ENCODE assay signal across 23 cellular contexts in the genomic region with DNA sequence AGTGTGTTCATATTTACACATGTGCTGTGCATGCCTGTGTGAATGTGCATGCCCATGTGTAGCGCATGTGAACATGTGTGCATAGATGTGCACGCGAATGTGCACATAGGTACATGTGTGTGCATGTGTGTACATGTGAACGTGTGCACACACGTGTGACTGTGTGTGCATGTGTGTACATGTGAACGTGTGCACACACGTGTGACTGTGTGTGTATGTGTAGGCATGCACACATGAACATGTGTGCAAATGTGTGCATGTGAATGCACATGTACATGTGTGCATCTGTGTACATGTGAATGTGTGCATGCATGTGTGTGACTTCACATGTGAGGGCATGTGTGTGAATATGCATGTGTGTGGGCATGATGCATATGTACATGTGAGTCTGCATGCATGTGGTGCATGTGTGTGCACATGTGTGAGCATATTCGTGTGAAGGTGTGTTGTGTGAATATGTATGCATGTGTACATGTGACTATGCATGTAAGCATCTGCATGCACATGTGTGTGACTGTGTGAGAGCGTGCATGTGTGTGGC.
DNase-seq lines count a peak whose midpoint lies in the region; ATAC-seq, FAIRE-seq and TF ChIP-seq lines count a peak whose summit lies in the region.
"Had no signal": no experiment of that assay in that cellular context is flagged by ENCODE, and none has a peak within 500 bp of the region (broad histone marks: within the 10 kb centered on the region; RNA-seq: fewer than 3 reads in every experiment).

No MANE protein-coding gene starts in this region.

- TF ChIP-seq EP300 in HepG2 (IDR thresholded peaks at IDR 0.05; ENCODE audit: low read depth in 2 of 2, low read length in 2 of 2) (no peak), HepG2 (CRISPR knock-in tag; IDR thresholded peaks at IDR 0.05; ENCODE audit: borderline replicate concordance) (no peak)

- H3K9me3 ChIP-seq in HepG2 (ENCODE audit: low read length) (no peaks in the 10 kb centered on the region), right lobe of liver (no peaks in the 10 kb centered on the region)
- H3K9me3 ChIP-seq: SK-N-SH had no signal

- TF ChIP-seq RAD21 in HepG2 (CRISPR knock-in tag; IDR thresholded peaks at IDR 0.05): no peak

- in situ Hi-C loops in HepG2 (cut with HindIII; ENCODE audit: extremely low pct_ligation_motif_present, low pct_unique_long_range_greater_than_20kb): no loop called here

- H2AFZ ChIP-seq in HepG2 (ENCODE audit: low read length): no peak overlapping the region

- FAIRE-seq in HepG2 (lab: Jason Lieb, UNC): no peak
- peak; percentile 98 for FAIRE-seq in bronchial epithelial cell (lab: Jason Lieb, UNC)
- FAIRE-seq: A204.1, H54 had no signal

- H3K4me1 ChIP-seq in HepG2 (ENCODE audit: insufficient read depth, low read length): 0 out of 2 replicates have a peak, but pooled peaks cover 5% of the 10 kb centered on the region
- no peaks in the 10 kb centered on the region for H3K4me1 ChIP-seq in right lobe of liver

- no peak overlapping the region for H3K4me3 Mint-ChIP-seq in osteocyte (ENCODE audit: unreplicated experiment)
- H3K4me3 Mint-ChIP-seq in natural killer cell: no peak overlapping the region
- no peak overlapping the region for H3K4me3 Mint-ChIP-seq in activated T-helper 17 cell treated with anti-CD3 and anti-CD28 coated beads, Interleukin-2, amount 50 U/mL, for 72 hours
- H3K4me3 Mint-ChIP-seq: B cell, CD14-positive monocyte had no signal

- no peaks in the 10 kb centered on the region for H3K9me3 Mint-ChIP-seq in osteocyte (ENCODE audit: unreplicated experiment)
- H3K9me3 Mint-ChIP-seq in natural killer cell: no peaks in the 10 kb centered on the region
- no peaks in the 10 kb centered on the region for H3K9me3 Mint-ChIP-seq in activated T-helper 17 cell treated with anti-CD3 and anti-CD28 coated beads, Interleukin-2, amount 50 U/mL, for 72 hours

- no peak overlapping the region for H3K4me3 ChIP-seq in HepG2 (replicated peaks in 1 of 3; ENCODE audit: insufficient read depth in 1 of 3, low read depth in 2 of 3, low read length in 3 of 3)
- H3K4me3 ChIP-seq in right lobe of liver: no peak overlapping the region
- no peak overlapping the region for H3K4me3 ChIP-seq in bronchial epithelial cell (ENCODE audit: low read depth, low read length)

- TF ChIP-seq CTCF in HepG2 (CRISPR knock-in tag; IDR thresholded peaks at IDR 0.05): no peak
- TF ChIP-seq CTCF in right lobe of liver (IDR thresholded peaks at IDR 0.05): no peak
- no peak for TF ChIP-seq CTCF in bronchial epithelial cell (IDR thresholded peaks at IDR 0.05; ENCODE audit: insufficient read depth, low read length, severe bottlenecking)
- no peak for TF ChIP-seq CTCF in osteocyte (IDR thresholded peaks at IDR 0.05)
- TF ChIP-seq CTCF in natural killer cell (IDR thresholded peaks at IDR 0.05): no peak

- H3K9ac ChIP-seq in HepG2 (ENCODE audit: insufficient read depth, low read depth, low read length): no peak overlapping the region
- H3K9ac ChIP-seq: SK-N-SH had no signal

- H3K27ac ChIP-seq in HepG2 (ENCODE audit: extremely low read length, insufficient read depth, low read length): no peak overlapping the region
- H3K27ac ChIP-seq in right lobe of liver: no peak overlapping the region

- TF ChIP-seq POLR2A in HepG2 (IDR thresholded peaks at IDR 0.05; ENCODE audit: insufficient read depth in 1 of 2, low read depth in 2 of 2, low read length in 2 of 2) (no peak), right lobe of liver (IDR thresholded peaks at IDR 0.05) (no peak)

- DNase-seq in HepG2 (ENCODE audit: low spot score) (no peak), right lobe of liver (no peak), bronchial epithelial cell (ENCODE audit: low read depth) (no peak), osteocyte (ENCODE audit: extremely low spot score, unreplicated experiment) (peak; percentile 27), natural killer cell (no peak), HPDE6-E6E7 (ENCODE audit: extremely low spot score) (no peak)
- DNase-seq: EL, GF-D8, Karpas-422, MV-4-11, NCI-H1105 treated with DMSO at 0.1 percent for 48 hours, NCI-H2029 treated with DMSO at 0.1 percent for 48 hours, NCI-H345, NCI-H524, NCI-H82, SIG-M5, SK-N-SH had no signal

- H4K20me1 ChIP-seq in HepG2 (ENCODE audit: insufficient read depth, low read length): no peaks in the 10 kb centered on the region

- H3K27me3 ChIP-seq in HepG2 (ENCODE audit: control insufficient read depth in 1 of 2, insufficient read depth in 2 of 2, low read length in 2 of 2) (peaks cover 0 to 39% of the 10 kb centered on the region in 2 experiments; a peak in 2 of 5 replicates), right lobe of liver (no peaks in the 10 kb centered on the region), bronchial epithelial cell (ENCODE audit: control insufficient read depth, insufficient read depth, low read length) (no peaks in the 10 kb centered on the region)

- H3K36me3 ChIP-seq in HepG2 (replicated peaks in 1 of 2; ENCODE audit: control insufficient read depth in 1 of 2, insufficient read depth in 2 of 2, low read length in 2 of 2) (no peaks in the 10 kb centered on the region), right lobe of liver (no peaks in the 10 kb centered on the region), bronchial epithelial cell (ENCODE audit: control insufficient read depth, insufficient read depth, low read length) (no peaks in the 10 kb centered on the region)

- H3K4me2 ChIP-seq in HepG2 (ENCODE audit: low read depth, low read length): no peak overlapping the region
- H3K4me2 ChIP-seq: SK-N-SH had no signal

- H3K4me1 Mint-ChIP-seq in osteocyte (ENCODE audit: unreplicated experiment) (no peaks in the 10 kb centered on the region), natural killer cell (no peaks in the 10 kb centered on the region)
- H3K4me1 Mint-ChIP-seq in activated T-helper 17 cell treated with anti-CD3 and anti-CD28 coated beads, Interleukin-2, amount 50 U/mL, for 72 hours: no peaks in the 10 kb centered on the region
- H3K4me1 Mint-ChIP-seq: B cell, CD14-positive monocyte had no signal

- no peak for ATAC-seq in HepG2
- ATAC-seq in right lobe of liver: no peak
- ATAC-seq in natural killer cell: no peak
- ATAC-seq in activated T-helper 17 cell treated with anti-CD3 and anti-CD28 coated beads, Interleukin-2, amount 50 U/mL, for 72 hours (replicated peaks): no peak
- ATAC-seq: Panc1 had no signal

- POLR2A ChIA-PET in HepG2 (lab: Yijun Ruan, JAX): no interaction called here

- no TSS peak for BruUV-seq in HepG2 (replicated peaks; lab: Mats Ljungman, UMichigan)

- 71% methylated on average over 8 of the region's 9 CpGs for WGBS in HepG2 (ENCODE audit: low lambda C conversion rate)
- 74% methylated on average over 8 of the region's 9 CpGs for WGBS in right lobe of liver (ENCODE audit: insufficient coverage, low coverage, low lambda C conversion rate, missing lambda C conversion rate)

- H3K27ac Mint-ChIP-seq in osteocyte (ENCODE audit: unreplicated experiment) (no peak overlapping the region), natural killer cell (no peak overlapping the region)
- no peak overlapping the region for H3K27ac Mint-ChIP-seq in activated T-helper 17 cell treated with anti-CD3 and anti-CD28 coated beads, Interleukin-2, amount 50 U/mL, for 72 hours

- H3K79me2 ChIP-seq in HepG2 (ENCODE audit: insufficient read depth, low read length): no peaks in the 10 kb centered on the region

- H3K36me3 Mint-ChIP-seq in osteocyte (ENCODE audit: unreplicated experiment) (no peaks in the 10 kb centered on the region), natural killer cell (no peaks in the 10 kb centered on the region)
- H3K36me3 Mint-ChIP-seq in activated T-helper 17 cell treated with anti-CD3 and anti-CD28 coated beads, Interleukin-2, amount 50 U/mL, for 72 hours (ENCODE audit: low read depth): no peaks in the 10 kb centered on the region
- H3K36me3 Mint-ChIP-seq: CD14-positive monocyte had no signal

- CTCF ChIA-PET in HepG2 (lab: Yijun Ruan, JAX; ENCODE audit: low intra/inter-chr PET ratio, low total read pairs): no interaction called here

- peaks cover under 1% of the 10 kb centered on the region for H3K27me3 Mint-ChIP-seq in osteocyte (ENCODE audit: unreplicated experiment)
- peaks cover under 1 to 6% of the 10 kb centered on the region in 2 donors for H3K27me3 Mint-ChIP-seq in natural killer cell (ENCODE audit: low read depth in 2 of 2)
- H3K27me3 Mint-ChIP-seq in activated T-helper 17 cell treated with anti-CD3 and anti-CD28 coated beads, Interleukin-2, amount 50 U/mL, for 72 hours: no peaks in the 10 kb centered on the region

- intact Hi-C loops in HepG2 (cut with micrococcal nuclease; ENCODE audit: unreplicated experiment): no loop called here
- intact Hi-C loops in right lobe of liver (cut with DNase I): no loop called here
- intact Hi-C loops in natural killer cell (cut with micrococcal nuclease): no loop called here

TF ChIP-seq in HepG2, 621 proteins besides CTCF, POLR2A, EP300 and RAD21:
- TF ChIP-seq, protein P1, sequence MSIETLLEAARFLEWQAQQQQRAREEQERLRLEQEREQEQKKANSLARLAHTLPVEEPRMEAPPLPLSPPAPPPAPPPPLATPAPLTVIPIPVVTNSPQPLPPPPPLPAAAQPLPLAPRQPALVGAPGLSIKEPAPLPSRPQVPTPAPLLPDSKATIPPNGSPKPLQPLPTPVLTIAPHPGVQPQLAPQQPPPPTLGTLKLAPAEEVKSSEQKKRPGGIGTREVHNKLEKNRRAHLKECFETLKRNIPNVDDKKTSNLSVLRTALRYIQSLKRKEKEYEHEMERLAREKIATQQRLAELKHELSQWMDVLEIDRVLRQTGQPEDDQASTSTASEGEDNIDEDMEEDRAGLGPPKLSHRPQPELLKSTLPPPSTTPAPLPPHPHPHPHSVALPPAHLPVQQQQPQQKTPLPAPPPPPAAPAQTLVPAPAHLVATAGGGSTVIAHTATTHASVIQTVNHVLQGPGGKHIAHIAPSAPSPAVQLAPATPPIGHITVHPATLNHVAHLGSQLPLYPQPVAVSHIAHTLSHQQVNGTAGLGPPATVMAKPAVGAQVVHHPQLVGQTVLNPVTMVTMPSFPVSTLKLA (IDR thresholded peaks at IDR 0.05): peak; percentile 99
- no peak for TF ChIP-seq NFE2 (CRISPR knock-in tag; IDR thresholded peaks at IDR 0.05)
TF ChIP-seq in HepG2: peak in this region for 1.
